8 cellular contexts compared by ENCODE assay signal in the genomic region with DNA sequence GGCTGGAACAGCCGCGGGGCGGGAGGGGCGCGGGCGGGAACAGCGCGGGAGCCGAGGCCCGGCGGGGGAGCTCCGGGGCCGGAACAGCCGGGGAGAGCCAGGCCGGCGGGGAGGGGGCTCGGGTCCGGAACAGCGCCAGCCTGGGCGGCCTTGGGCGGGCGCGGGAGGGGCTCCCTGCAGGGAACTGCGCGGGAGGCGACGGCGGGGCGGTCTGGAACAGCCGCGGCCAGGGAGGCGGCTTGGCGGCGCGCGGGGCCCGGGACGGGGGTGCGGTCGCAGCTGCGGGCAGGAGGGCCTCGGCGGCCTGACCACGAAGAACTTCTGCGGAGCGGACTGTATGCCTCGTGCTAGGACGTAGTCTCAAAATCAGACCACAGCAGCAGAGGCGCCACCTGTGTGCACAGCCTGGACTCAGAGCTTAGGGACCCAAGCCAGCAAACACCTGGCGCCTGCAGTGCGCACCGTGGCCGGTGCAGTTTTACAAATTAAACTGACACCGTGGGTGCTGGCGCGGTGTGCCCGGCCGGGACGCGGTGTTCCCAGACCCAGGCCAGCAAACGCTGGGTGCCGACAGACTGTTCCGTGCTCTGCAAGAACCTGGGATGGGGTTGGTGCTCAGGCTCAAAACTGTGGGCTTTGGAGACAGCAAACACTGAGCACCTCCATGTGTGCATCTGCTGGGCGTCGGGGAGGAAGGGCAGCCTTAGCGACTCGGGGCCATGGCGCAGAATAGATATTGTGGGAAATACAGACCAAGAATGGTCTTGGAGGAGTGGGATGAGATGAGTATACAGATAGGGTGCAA. TPM values are rescaled to one million over a fixed set of nuclear protein-coding genes. Genes with fewer than 3 reads are reported as not detected.
DNase-seq lines count a peak whose midpoint lies in the region; ATAC-seq and TF ChIP-seq lines count a peak whose summit lies in the region.

No MANE protein-coding gene starts in this region.

- no TSS peak for BruUV-seq in Panc1 (replicated peaks; lab: Mats Ljungman, UMichigan)

- H4K12ac ChIP-seq in trophoblast cell (ENCODE audit: low read depth, low read length) = peak overlapping the region; percentile 24

- peaks cover 6% of the 10 kb centered on the region for H3K4me1 Mint-ChIP-seq in glutamatergic neuron (ENCODE audit: low read depth, unreplicated experiment)

- peak overlapping the region; percentile 2 for H2BK12ac ChIP-seq in trophoblast cell (ENCODE audit: low read length)

- peaks cover 15% of the 10 kb centered on the region for H3K9me3 Mint-ChIP-seq in glutamatergic neuron (ENCODE audit: unreplicated experiment)

- peak; percentile 97 for DNase-seq in COR-L47 (lab: John Stamatoyannopoulos, UW)
- DNase-seq in Panc1 (ENCODE audit: low read depth, low spot score) = no peak
- peak; percentile 83 for DNase-seq in activated naive CD4-positive, alpha-beta T cell treated with Interleukin-2 at 50 U/mL for 16 hours
- peak; percentile 89 for DNase-seq in glutamatergic neuron
- DNase-seq in trophoblast cell = peak; percentile 62 to 73
- DNase-seq in vagina (ENCODE audit: extremely low spot score in 2 of 2) = peak in 1 of 2 donors; percentile 87

- H3K9me3 ChIP-seq in Panc1 (ENCODE audit: control insufficient read depth, insufficient read depth, low read depth, low read length) (peaks cover 5% of the 10 kb centered on the region; the same call in 1 of the 2 replicates), trophoblast cell (ENCODE audit: insufficient read depth, low read depth, low read length) (peaks cover 8% of the 10 kb centered on the region), vagina (peaks cover 11% of the 10 kb centered on the region)

- peak overlapping the region; percentile 89 for H2BK120ac ChIP-seq in trophoblast cell (ENCODE audit: insufficient read depth, low read length, poor library complexity)

- peak overlapping the region; percentile 82 for H2BK5ac ChIP-seq in trophoblast cell (ENCODE audit: low read depth, low read length, poor library complexity)

- POLR2A ChIA-PET in Panc1 (lab: Charles Lee) = interaction anchor here (1.0 kb wide), 1 partner anchor 9 kb away, joined by 5 read pairs; no protein-coding TSS in a partner anchor

- CTCF ChIA-PET in Panc1 (lab: Charles Lee) = interaction anchor here (0.7 kb wide), 1 partner anchor 61 kb away, joined by 5 read pairs; no protein-coding TSS in a partner anchor

- peak overlapping the region; percentile 79 for H3K18ac ChIP-seq in trophoblast cell (ENCODE audit: low read length)

- no peak for TF ChIP-seq POLR2A in vagina (IDR thresholded peaks at IDR 0.05)

- H3K27me3 Mint-ChIP-seq in glutamatergic neuron (ENCODE audit: unreplicated experiment) = peaks cover 9% of the 10 kb centered on the region

- peak overlapping the region; percentile 77 for H4K8ac ChIP-seq in trophoblast cell (ENCODE audit: low read depth, low read length)

- H3K27me3 ChIP-seq in Panc1 (ENCODE audit: control insufficient read depth, insufficient read depth, low read length) (no peaks in the 10 kb centered on the region), trophoblast cell (ENCODE audit: insufficient read depth, low read length) (no peaks in the 10 kb centered on the region), vagina (no peaks in the 10 kb centered on the region)

- H2AFZ ChIP-seq in trophoblast cell (ENCODE audit: insufficient read depth, low read length, poor library complexity) = peak overlapping the region; percentile 52

- H3K79me1 ChIP-seq in trophoblast cell (ENCODE audit: low read length) = peaks cover 16% of the 10 kb centered on the region

- H3K36me3 ChIP-seq in Panc1 (ENCODE audit: control insufficient read depth, insufficient read depth, low read length) (no peaks in the 10 kb centered on the region), trophoblast cell (ENCODE audit: control insufficient read depth in 1 of 2, insufficient read depth in 2 of 2, low read length in 2 of 2) (peaks cover 0 to 3% of the 10 kb centered on the region in 2 experiments), vagina (no peaks in the 10 kb centered on the region)

- peak overlapping the region; percentile 1 for H3K9ac ChIP-seq in trophoblast cell (ENCODE audit: low read length)

- in situ Hi-C loops in Panc1 (cut with HindIII; ENCODE audit: low pct_unique_long_range_greater_than_20kb, low sequenced_read_pairs) = no loop called here

- ATAC-seq in GM19455 (IDR thresholded peaks at IDR 0.05; ENCODE audit: unreplicated experiment) = peak; percentile 69
- peak; percentile 32 for ATAC-seq in HG03565 (IDR thresholded peaks at IDR 0.05; ENCODE audit: unreplicated experiment)
- ATAC-seq in Panc1 = peak; percentile 83

- H3K4me3 Mint-ChIP-seq in glutamatergic neuron (ENCODE audit: unreplicated experiment) = peak overlapping the region; percentile 81

- intact Hi-C loops in Panc1 (cut with micrococcal nuclease; ENCODE audit: unreplicated experiment) (no loop called here), vagina (cut with DNase I) (loop anchor here (10.0 kb wide), 1 partner anchor 58 kb away; a partner anchor contains a TSS)

- peak overlapping the region; percentile 18 for H3K4ac ChIP-seq in trophoblast cell (ENCODE audit: low read depth, low read length)

- peak overlapping the region; percentile 90 for H3K27ac ChIP-seq in Panc1 (ENCODE audit: low read length)
- H3K27ac ChIP-seq in trophoblast cell (ENCODE audit: low read depth, low read length) = peak overlapping the region; percentile 95
- H3K27ac ChIP-seq in vagina = peak overlapping the region; percentile 91

- H3K36me3 Mint-ChIP-seq in glutamatergic neuron (ENCODE audit: unreplicated experiment) = peaks cover 10% of the 10 kb centered on the region

- H4K91ac ChIP-seq in trophoblast cell (ENCODE audit: low read depth, low read length) = peak overlapping the region; percentile 87

- peak overlapping the region; percentile 16 for H3K14ac ChIP-seq in trophoblast cell (ENCODE audit: low read length)

- peaks cover 4% of the 10 kb centered on the region for H3K79me2 ChIP-seq in trophoblast cell (ENCODE audit: control insufficient read depth, insufficient read depth, low read length, poor library complexity)

- peak overlapping the region; percentile 48 for H3K27ac Mint-ChIP-seq in glutamatergic neuron (ENCODE audit: unreplicated experiment)

- no peak overlapping the region for H3K23ac ChIP-seq in trophoblast cell (ENCODE audit: low read length)

- H3K4me3 ChIP-seq in Panc1 (ENCODE audit: low read depth in 2 of 2, low read length in 2 of 2) = peak overlapping the region; percentile 55 to 83
- peak overlapping the region; percentile 46 for H3K4me3 ChIP-seq in trophoblast cell (ENCODE audit: low read depth, low read length)
- peak overlapping the region; percentile 49 to 58 for H3K4me3 ChIP-seq in vagina

- H2AK5ac ChIP-seq in trophoblast cell (ENCODE audit: low read length) = peak overlapping the region; percentile 20

- peak overlapping the region; percentile 70 for H3K4me2 ChIP-seq in trophoblast cell (ENCODE audit: low read length)

- H3K4me1 ChIP-seq in Panc1 (ENCODE audit: control insufficient read depth, insufficient read depth, low read length) (peaks cover 13% of the 10 kb centered on the region), trophoblast cell (ENCODE audit: control insufficient read depth in 1 of 2, insufficient read depth in 2 of 2, low read length in 2 of 2) (peaks cover 11 to 20% of the 10 kb centered on the region in 2 experiments), vagina (peaks cover 31% of the 10 kb centered on the region)

- no CpG with 5 or more reads among the region's 68 CpGs for WGBS in trophoblast cell (ENCODE audit: extremely low coverage, insufficient coverage, insufficient read length)

- TF ChIP-seq CTCF in Panc1 (IDR thresholded peaks at IDR 0.05) = no peak
- no peak for TF ChIP-seq CTCF in glutamatergic neuron (IDR thresholded peaks at IDR 0.05; ENCODE audit: partially characterized antibody, unreplicated experiment)
- peak in 1 of 3 experiments; percentile 20 for TF ChIP-seq CTCF in vagina (IDR thresholded peaks at IDR 0.05)

RNA-seq across cellular contexts. Expression of a gene that starts 0.6 kb away (rescaled TPM):
- total RNA-seq in Panc1 (2021; ENCODE audit: unreplicated experiment) (7.7 TPM), glutamatergic neuron (ENCODE audit: unreplicated experiment) (3.3 TPM), vagina (4.2 TPM)
- 7.7 TPM for polyA plus RNA-seq in Panc1 (2012; ENCODE audit: insufficient read length)
- 3.8 and 4.0 TPM in 2 replicates for polyA plus RNA-seq in trophoblast cell (2013)

RNA-seq across cellular contexts. Expression of a gene that starts 12.3 kb away (rescaled TPM):
- total RNA-seq in Panc1 (2021; ENCODE audit: unreplicated experiment) (12.0 TPM), glutamatergic neuron (ENCODE audit: unreplicated experiment) (9.4 TPM), vagina (6.6 TPM)
- 11.5 TPM for polyA plus RNA-seq in Panc1 (2012; ENCODE audit: insufficient read length)
- polyA plus RNA-seq in trophoblast cell (2013) = 1.9 and 2.4 TPM in 2 replicates

RNA-seq across cellular contexts. Expression of a gene that starts 46.2 kb away (rescaled TPM):
- total RNA-seq in Panc1 (2021; ENCODE audit: unreplicated experiment) = 64.2 TPM
- polyA plus RNA-seq in Panc1 (2012; ENCODE audit: insufficient read length) = 35.8 TPM
- total RNA-seq in glutamatergic neuron (ENCODE audit: unreplicated experiment) = 66.0 TPM
- polyA plus RNA-seq in trophoblast cell (2013) = 7.1 TPM in 2 replicates
- total RNA-seq in vagina = 0.49 TPM

RNA-seq across cellular contexts. Expression of a gene that starts 58.1 kb away (rescaled TPM):
- 46.4 TPM for total RNA-seq in Panc1 (2021; ENCODE audit: unreplicated experiment)
- 46.9 TPM for polyA plus RNA-seq in Panc1 (2012; ENCODE audit: insufficient read length)
- total RNA-seq in glutamatergic neuron (ENCODE audit: unreplicated experiment) = 146 TPM
- 15.3 and 17.0 TPM in 2 replicates for polyA plus RNA-seq in trophoblast cell (2013)
- total RNA-seq in vagina = 29.2 TPM

Comparison
In these comparisons a context has a peak if more than half of its experiments do, and no peak if none do; other contexts are left out.
1. ATAC-seq: peak in every context shown above with its lines; median percentile 83 in Panc1; 69 in GM19455; 32 in HG03565.
2. RNA of a gene that starts 46.2 kb away (total RNA-seq): 66.0 TPM in glutamatergic neuron (single experiment) and 64.2 TPM in Panc1 (single experiment); 0.49 TPM in vagina (single experiment); every median in the first group is over 10 times any median in the second.
3. Peak in every context shown above with its lines, with median percentiles within 50 percentile points of each other: H3K27ac ChIP-seq and H3K4me3 ChIP-seq.